ENCODE assay signal across 8 cellular contexts in the genomic region with DNA sequence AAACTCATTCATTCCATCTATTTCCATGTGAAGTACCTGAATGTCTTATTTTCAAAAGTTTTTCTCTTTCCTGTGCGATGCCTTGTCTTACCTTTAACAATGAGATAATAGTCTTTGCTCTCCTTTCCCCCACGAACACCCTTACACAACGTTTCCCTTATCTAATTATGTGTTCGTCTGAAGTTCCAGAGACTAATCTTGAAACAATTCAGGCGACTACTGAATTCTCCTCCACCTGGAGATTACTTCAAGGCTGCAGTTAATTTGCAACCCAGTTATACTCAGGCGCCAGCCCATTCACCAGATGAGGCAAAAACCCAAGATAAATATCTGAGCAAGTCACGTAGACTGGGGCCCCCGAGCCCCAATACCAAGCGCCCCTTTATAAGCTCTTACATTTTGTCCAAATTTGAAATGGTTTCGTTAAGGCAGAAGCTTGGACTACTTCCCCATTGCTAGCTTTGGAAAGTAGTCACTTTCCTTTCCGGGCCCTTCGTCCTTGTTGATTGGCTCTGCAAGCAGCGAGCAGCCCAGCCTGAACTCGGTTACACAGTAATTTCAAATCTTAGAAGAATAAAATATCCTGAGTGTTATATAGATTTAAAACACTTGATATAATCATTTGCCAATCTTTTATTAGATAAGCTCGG. TPM values are rescaled to one million over a fixed set of nuclear protein-coding genes. Genes with fewer than 3 reads are reported as not detected.
DNase-seq lines count a peak whose midpoint lies in the region; ATAC-seq and TF ChIP-seq lines count a peak whose summit lies in the region.

No MANE protein-coding gene starts in this region.

- H3K36me3 Mint-ChIP-seq in activated naive CD8-positive, alpha-beta T cell treated with anti-CD3 and anti-CD28 coated beads, Interleukin-2, amount 10 ng/mL, durations not matched to agents 7 days and 5 days: peaks cover 14% of the 10 kb centered on the region

- H3K79me2 ChIP-seq in OCI-LY3 (ENCODE audit: low read length): no peaks in the 10 kb centered on the region

- TF ChIP-seq POLR2A in spleen (IDR thresholded peaks at IDR 0.05): no peak

- peak; percentile 23 for ATAC-seq in HG02763 (IDR thresholded peaks at IDR 0.05; ENCODE audit: unreplicated experiment)
- ATAC-seq in activated naive CD8-positive, alpha-beta T cell treated with anti-CD3 and anti-CD28 coated beads, Interleukin-2, amount 10 ng/mL, durations not matched to agents 7 days and 5 days (ENCODE audit: low read depth): no peak

- H3K36me3 ChIP-seq in OCI-LY3 (replicated peaks; ENCODE audit: low read depth, low read length) (no peaks in the 10 kb centered on the region), spleen (no peaks in the 10 kb centered on the region)

- H3K4me1 Mint-ChIP-seq in activated naive CD8-positive, alpha-beta T cell treated with anti-CD3 and anti-CD28 coated beads, Interleukin-2, amount 10 ng/mL, durations not matched to agents 7 days and 5 days: peaks cover 26% of the 10 kb centered on the region

- H3K4me3 ChIP-seq in OCI-LY3 (ENCODE audit: low read length) (peak overlapping the region; percentile 88), iPS-11a (ENCODE audit: low read depth, low read length) (peak overlapping the region; percentile 58), spleen (peak overlapping the region; percentile 61 to 84 (median 67))

- POLR2A ChIA-PET in activated naive CD8-positive, alpha-beta T cell treated with anti-CD3 and anti-CD28 coated beads, Interleukin-2, amount 10 ng/mL, durations not matched to agents 7 days and 5 days (lab: Charles Lee): interaction anchor here (0.8 to 4.4 kb wide), 7 partner anchors 8 to 96 kb away, joined by 3 to 96 read pairs (median 5); no protein-coding TSS in a partner anchor

- peaks cover 11% of the 10 kb centered on the region for H3K9me3 Mint-ChIP-seq in activated naive CD8-positive, alpha-beta T cell treated with anti-CD3 and anti-CD28 coated beads, Interleukin-2, amount 10 ng/mL, durations not matched to agents 7 days and 5 days

- H3K4me1 ChIP-seq in OCI-LY3 (ENCODE audit: low read length) (peaks cover 5% of the 10 kb centered on the region; the same call in 1 of the 2 replicates), spleen (peaks cover 11 to 61% (median 24%) of the 10 kb centered on the region in 6 donors)

- H3K27ac ChIP-seq in OCI-LY3 (ENCODE audit: low read length): peak overlapping the region; percentile 59
- peak overlapping the region; percentile 96 to 99 (median 98) for H3K27ac ChIP-seq in spleen

- intact Hi-C loops in spleen (cut with DNase I; ENCODE audit: low total_unique reads): no loop called here

- no peak for TF ChIP-seq CTCF in OCI-LY3 (IDR thresholded peaks at IDR 0.05; ENCODE audit: low read depth, low read length)
- no peak for TF ChIP-seq CTCF in spleen (IDR thresholded peaks at IDR 0.05 in 8 of 11, conservative IDR thresholded peaks at IDR 0.05 in 3 of 11)

- 19 to 33% (median 25%) methylated on average over 15 of the region's 15 CpGs for WGBS in spleen, 5 donors

- no peaks in the 10 kb centered on the region for H4K20me1 ChIP-seq in OCI-LY3 (ENCODE audit: insufficient read depth, low read length)

- no peaks in the 10 kb centered on the region for H3K27me3 Mint-ChIP-seq in activated naive CD8-positive, alpha-beta T cell treated with anti-CD3 and anti-CD28 coated beads, Interleukin-2, amount 10 ng/mL, durations not matched to agents 7 days and 5 days

- H3K4me2 ChIP-seq in OCI-LY3 (ENCODE audit: low read length): peak overlapping the region; percentile 84

- peak overlapping the region; percentile 74 for H3K9ac ChIP-seq in OCI-LY3 (ENCODE audit: low read length)

- H3K27ac Mint-ChIP-seq in activated naive CD8-positive, alpha-beta T cell treated with anti-CD3 and anti-CD28 coated beads, Interleukin-2, amount 10 ng/mL, durations not matched to agents 7 days and 5 days: peak overlapping the region; percentile 99

- H3K27me3 ChIP-seq in OCI-LY3 (ENCODE audit: low read depth, low read length) (no peaks in the 10 kb centered on the region), spleen (replicated peaks in 1 of 7) (no peaks in the 10 kb centered on the region)

- DNase-seq in DMS53 (lab: John Stamatoyannopoulos, UW): peak; percentile 53
- DNase-seq in DMS53 treated with DMSO at 0.1 percent for 48 hours (lab: John Stamatoyannopoulos, UW; ENCODE audit: unreplicated experiment): no peak
- peak; percentile 40 for DNase-seq in activated naive CD8-positive, alpha-beta T cell treated with anti-CD3 and anti-CD28 coated beads, Interleukin-2, amount 10 ng/mL, durations not matched to agents 7 days and 5 days
- DNase-seq in spleen: no peak
- no peak for DNase-seq in NCI-H524 treated with DMSO at 0.1 percent for 48 hours (lab: John Stamatoyannopoulos, UW)

- H3K4me3 Mint-ChIP-seq in activated naive CD8-positive, alpha-beta T cell treated with anti-CD3 and anti-CD28 coated beads, Interleukin-2, amount 10 ng/mL, durations not matched to agents 7 days and 5 days: peak overlapping the region; percentile 98

- peak overlapping the region; percentile 87 for H2AFZ ChIP-seq in OCI-LY3 (ENCODE audit: low read depth, low read length)

- H3K9me3 ChIP-seq in OCI-LY3 (ENCODE audit: insufficient read depth, low read length): no peaks in the 10 kb centered on the region
- H3K9me3 ChIP-seq in spleen: peaks cover 0 to 28% (median 6%) of the 10 kb centered on the region in 8 donors

RNA-seq across cellular contexts. Expression of gene TPK1, which starts 1.2 kb away (rescaled TPM):
- total RNA-seq in activated naive CD8-positive, alpha-beta T cell treated with anti-CD3 and anti-CD28 coated beads, Interleukin-2, amount 10 ng/mL, durations not matched to agents 7 days and 5 days: 10 to 100 TPM; 17.7 to 21.0 TPM
- total RNA-seq in spleen: 10 to 100 TPM; 12.1 to 30.2 (median 22.2) TPM
- polyA plus RNA-seq in spleen: 10 to 100 TPM in 1 of 3 donors, 1 to 10 TPM in 2; 8.9 to 12.5 (median 9.0) TPM

Comparison
In these comparisons a context has a peak if more than half of its experiments do, and no peak if none do; other contexts are left out.
1. DNase-seq: peak in DMS53 (single experiment) and activated naive CD8-positive, alpha-beta T cell treated with anti-CD3 and anti-CD28 coated beads, Interleukin-2, amount 10 ng/mL, durations not matched to agents 7 days and 5 days (single experiment); none in DMS53 treated with DMSO at 0.1 percent for 48 hours (single experiment), spleen (single experiment) and NCI-H524 treated with DMSO at 0.1 percent for 48 hours (single experiment).
2. Peak in every context shown above with its lines, with median percentiles within 50 percentile points of each other: H3K4me3 ChIP-seq.